ENCODE assay signal across 8 cellular contexts in the genomic region with DNA sequence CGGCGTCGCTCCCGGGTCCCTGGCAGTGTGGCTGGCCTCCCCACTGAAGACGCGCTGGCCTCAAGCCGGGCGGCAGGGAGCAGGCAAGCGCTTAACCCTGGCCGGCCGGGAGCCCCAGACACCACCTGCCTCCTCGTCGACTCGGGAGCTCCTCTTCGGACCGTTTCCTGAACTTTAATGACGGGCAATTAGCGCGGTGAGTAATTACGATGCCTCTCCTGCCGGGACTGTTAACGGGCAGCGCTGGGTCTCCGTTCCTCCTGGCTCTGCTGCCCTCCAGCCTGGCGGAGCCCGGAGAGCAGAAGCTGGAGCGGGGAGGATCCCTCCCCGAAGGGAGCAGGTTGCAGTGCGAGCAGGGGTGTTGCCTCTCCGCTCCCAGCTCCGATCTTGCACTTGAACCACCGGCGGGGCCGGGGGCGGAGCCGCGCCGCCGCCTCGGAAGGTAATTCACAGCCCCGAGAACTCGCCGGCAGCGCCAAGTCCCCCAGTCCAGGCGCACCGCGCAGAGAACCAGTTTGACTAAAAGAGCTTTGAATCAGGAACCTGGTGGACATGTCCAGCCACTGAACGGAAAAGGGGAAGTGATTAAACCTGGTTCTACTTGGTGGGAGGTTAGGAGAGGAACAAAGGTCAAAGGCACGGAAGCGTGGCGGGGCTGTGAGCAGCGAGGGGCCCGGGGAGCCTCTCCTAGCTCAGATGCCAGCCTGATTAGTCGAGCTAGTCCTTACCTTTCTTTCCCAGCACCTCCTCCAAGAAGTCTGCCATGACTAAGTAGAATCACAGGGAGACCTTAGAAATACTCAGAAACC. TPM values are rescaled to one million over a fixed set of nuclear protein-coding genes. Genes with fewer than 3 reads are reported as not detected.
DNase-seq lines count a peak whose midpoint lies in the region; ATAC-seq and TF ChIP-seq lines count a peak whose summit lies in the region.

No MANE protein-coding gene starts in this region.

- peak overlapping the region; percentile 27 to 40 for H3K27ac ChIP-seq in esophagus (ENCODE audit: low read depth in 2 of 2, low read length in 1 of 2)
- no peak overlapping the region for H3K27ac ChIP-seq in thyroid gland

- DNase-seq in AG09309 (ENCODE audit: low read depth): no peak
- peak; percentile 16 for DNase-seq in NCI-H460 (ENCODE audit: extremely low read depth, low read depth)
- DNase-seq in activated CD8-positive, alpha-beta memory T cell treated with anti-CD3 and anti-CD28 coated beads for 24 hours: peak; percentile 83
- peak; percentile 31 for DNase-seq in natural killer cell
- DNase-seq in thyroid gland: peak; percentile 62 to 69
- no peak for DNase-seq in DMS114 treated with DMSO at 0.1 percent for 48 hours (lab: John Stamatoyannopoulos, UW; ENCODE audit: unreplicated experiment)

- no peak for TF ChIP-seq POLR2A in thyroid gland (IDR thresholded peaks at IDR 0.05)

- no peaks in the 10 kb centered on the region for H3K9me3 Mint-ChIP-seq in natural killer cell

- H3K27me3 Mint-ChIP-seq in natural killer cell (ENCODE audit: low read depth in 2 of 2): peaks cover 14 to 18% of the 10 kb centered on the region in 2 donors

- peak overlapping the region; percentile 89 for H3K4me3 Mint-ChIP-seq in natural killer cell

- H3K9me3 ChIP-seq in esophagus (ENCODE audit: control insufficient read depth in 2 of 2, insufficient read depth in 1 of 2, low read depth in 1 of 2, low read length in 1 of 2) (no peaks in the 10 kb centered on the region), thyroid gland (no peaks in the 10 kb centered on the region)

- H3K4me1 ChIP-seq in esophagus (ENCODE audit: control insufficient read depth in 2 of 2, insufficient read depth in 2 of 2, low read length in 1 of 2): peaks cover 0 to 13% of the 10 kb centered on the region in 2 donors
- peaks cover 0 to 10% of the 10 kb centered on the region in 2 donors for H3K4me1 ChIP-seq in thyroid gland

- peaks cover 11 to 12% of the 10 kb centered on the region in 2 donors for H3K4me1 Mint-ChIP-seq in natural killer cell

- ATAC-seq in GM21447 (IDR thresholded peaks at IDR 0.05; ENCODE audit: unreplicated experiment) (peak; percentile 62), natural killer cell (peak; percentile 63 to 79 (median 69))

- intact Hi-C loops in natural killer cell (cut with micrococcal nuclease): no loop called here
- intact Hi-C loops in thyroid gland (cut with DNase I): no loop called here

- peak overlapping the region; percentile 41 for H3K4me3 ChIP-seq in AG09309 (ENCODE audit: control insufficient read depth, low read depth, low read length)
- H3K4me3 ChIP-seq in esophagus (ENCODE audit: low read depth in 1 of 2, low read length in 2 of 2): peak overlapping the region; percentile 56 to 57
- peak overlapping the region in 2 of 3 donors; percentile 32 to 42 for H3K4me3 ChIP-seq in thyroid gland (replicated peaks in 1 of 3)

- H3K36me3 ChIP-seq in esophagus (ENCODE audit: control insufficient read depth in 2 of 2, insufficient read depth in 2 of 2, low read length in 1 of 2) (no peaks in the 10 kb centered on the region), thyroid gland (no peaks in the 10 kb centered on the region)

- no peaks in the 10 kb centered on the region for H3K36me3 Mint-ChIP-seq in natural killer cell

- TF ChIP-seq CTCF in AG09309 (IDR thresholded peaks at IDR 0.05; ENCODE audit: control insufficient read depth, insufficient read depth, low read depth, low read length, missing control alignments): no peak
- no peak for TF ChIP-seq CTCF in natural killer cell (IDR thresholded peaks at IDR 0.05)
- TF ChIP-seq CTCF in thyroid gland (IDR thresholded peaks at IDR 0.05): no peak

- H3K27me3 ChIP-seq in esophagus (ENCODE audit: control insufficient read depth in 1 of 2, insufficient read depth in 2 of 2, low read length in 2 of 2) (no peaks in the 10 kb centered on the region), thyroid gland (no peaks in the 10 kb centered on the region)

- peak overlapping the region in 1 of 2 donors; percentile 50 for H3K27ac Mint-ChIP-seq in natural killer cell

- 1 to 2% methylated on average over 53 to 54 of the region's 54 CpGs for WGBS in esophagus, 2 donors
- 0 to 1% methylated on average over 22 to 49 of the region's 54 CpGs for WGBS in thyroid gland, 2 donors

RNA-seq across cellular contexts. Expression of gene PLEKHA6, which starts 18.3 kb away (rescaled TPM):
- total RNA-seq in NCI-H460 (2014; rRNA removed; shearing (Covaris generic)): 0.07 and 0.14 TPM in 2 replicates
- 0.08 and 0.13 TPM in 2 replicates for polyA plus RNA-seq in NCI-H460 (2014; cell fraction: nucleus; rRNA removed)
- polyA plus RNA-seq in esophagus: 10 to 100 TPM; 11.0 to 36.3 TPM
- under 1 TPM; 0.10 to 0.43 (median 0.16) TPM for total RNA-seq in natural killer cell
- total RNA-seq in thyroid gland: 1 to 10 TPM; 2.9 to 8.9 (median 4.0) TPM

RNA-seq across cellular contexts. Expression of gene PPP1R15B, which starts 33.6 kb away (rescaled TPM):
- total RNA-seq in NCI-H460 (2014; rRNA removed; shearing (Covaris generic)): 96.7 and 106 TPM in 2 replicates
- polyA plus RNA-seq in NCI-H460 (2014; cell fraction: nucleus; rRNA removed): 50.7 and 68.3 TPM in 2 replicates
- polyA plus RNA-seq in esophagus: 10 to 100 TPM; 14.1 to 15.7 TPM
- total RNA-seq in natural killer cell (100 to 1,000 TPM; 174 to 236 (median 222) TPM), thyroid gland (10 to 100 TPM; 63.0 to 89.8 (median 66.2) TPM)

Comparison
In these comparisons a context has a peak if more than half of its experiments do, and no peak if none do; other contexts are left out.
1. DNase-seq: peak in NCI-H460 (single experiment), activated CD8-positive, alpha-beta memory T cell treated with anti-CD3 and anti-CD28 coated beads for 24 hours (single experiment), natural killer cell (single experiment) and thyroid gland (2 of 2); none in AG09309 (single experiment) and DMS114 treated with DMSO at 0.1 percent for 48 hours (single experiment).
2. H3K27ac ChIP-seq: peak in esophagus (2 of 2); none in thyroid gland (0 of 3).
3. Peak in every context shown above with its lines, with median percentiles within 50 percentile points of each other: H3K4me3 ChIP-seq.